Comparison of ENCODE assay signal across 9 cellular contexts in genomic region chr11:44861829-44862545, GRCh38.
A peak's percentile ranks its signal among the peaks of the same experiment; 100 is the strongest.
DNase-seq lines count a peak whose midpoint lies in the region; TF ChIP-seq lines count a peak whose summit lies in the region.
"Had no signal": no experiment of that assay in that cellular context is flagged by ENCODE, and none has a peak within 500 bp of the region (broad histone marks: within the 10 kb centered on the region; RNA-seq: fewer than 3 reads in every experiment).

No MANE protein-coding gene starts in this region.

- H4K20me1 ChIP-seq in H9 (ENCODE audit: control insufficient read depth, insufficient read depth, insufficient read length): no peaks in the 10 kb centered on the region

- H3K27ac ChIP-seq in H9 (ENCODE audit: insufficient read length, low read depth, low read length): no peak overlapping the region

- H4K91ac ChIP-seq in H9 (ENCODE audit: insufficient read length, low read depth, low read length): peak overlapping the region; percentile 84

- H4K5ac ChIP-seq in H9 (ENCODE audit: insufficient read length, low read depth, low read length): peak overlapping the region; percentile 38

- no peaks in the 10 kb centered on the region; a peak in 1 of 7 replicates for H3K36me3 Mint-ChIP-seq in H9 (ENCODE audit: insufficient read depth in 1 of 3, low read depth in 3 of 3)

- peaks cover 12% of the 10 kb centered on the region for H3K4me1 ChIP-seq in H9 (ENCODE audit: insufficient read depth, low read length)

- H3K79me2 ChIP-seq in H9 (ENCODE audit: insufficient read depth, low read length): no peaks in the 10 kb centered on the region

- H2BK20ac ChIP-seq in H9 (ENCODE audit: low read depth, low read length, poor library complexity, severe bottlenecking): no peak overlapping the region

- H3K23ac ChIP-seq in H9 (ENCODE audit: insufficient read length, low read depth, low read length): no peak overlapping the region

- H3K4me2 ChIP-seq in H9 (ENCODE audit: insufficient read depth, insufficient read length, low read length): no peak overlapping the region

- no peak overlapping the region for H2BK15ac ChIP-seq in H9 (ENCODE audit: low read depth, low read length)

- peak overlapping the region; percentile 75 for H3K18ac ChIP-seq in H9 (ENCODE audit: insufficient read length, low read depth, low read length)

- no peak overlapping the region for H3K56ac ChIP-seq in H9 (ENCODE audit: insufficient read length, low read depth, low read length)

- H3K9me3 Mint-ChIP-seq in H9: no peaks in the 10 kb centered on the region

- DNase-seq in GDM1 (lab: John Stamatoyannopoulos, UW) (peak; percentile 91), H9 (peak; percentile 83), LoVo (ENCODE audit: low spot score) (peak; percentile 69), left kidney (ENCODE audit: low read depth, low spot score) (peak; percentile 43), COR-L47 (lab: John Stamatoyannopoulos, UW) (no peak)
- DNase-seq in activated CD4-positive, CD25-positive, alpha-beta regulatory T cell treated with anti-CD3 and anti-CD28 coated beads, Interleukin-2, amount 50 U/mL, for 16 hours (ENCODE audit: low read depth, low spot score): peak; percentile 50
- peak; percentile 80 for DNase-seq in central memory CD4-positive, alpha-beta T cell
- peak; percentile 72 for DNase-seq in stimulated activated CD8-positive, alpha-beta memory T cell treated with anti-CD3 and anti-CD28 coated beads, Interleukin-12 subunit alpha, Interleukin-12 subunit beta, amount 100 ng/mL, for 4 hours (ENCODE audit: low read depth)

- H2BK5ac ChIP-seq in H9 (ENCODE audit: insufficient read length, low read length): no peak overlapping the region

- H4K8ac ChIP-seq in H9 (replicated peaks; ENCODE audit: insufficient read length, low read depth, low read length): no peak overlapping the region

- H3K4ac ChIP-seq in H9 (ENCODE audit: low read depth, low read length): peak overlapping the region; percentile 87; the same call in 1 of the 2 replicates

- H3K9me3 ChIP-seq in H9 (ENCODE audit: control insufficient read depth, low read depth, low read length): no peaks in the 10 kb centered on the region

- H2BK12ac ChIP-seq in H9 (ENCODE audit: insufficient read length, low read depth, low read length): peak overlapping the region; percentile 18

- peak overlapping the region; percentile 70 for H2BK120ac ChIP-seq in H9 (ENCODE audit: low read depth, low read length, poor library complexity, severe bottlenecking)

- H2AK5ac ChIP-seq in H9 (ENCODE audit: insufficient read length, low read length): no peak overlapping the region

- peak overlapping the region; percentile 79 for H3K14ac ChIP-seq in H9 (ENCODE audit: insufficient read depth, low read length)

- peaks cover 76 to 81% of the 10 kb centered on the region in 2 experiments for H3K4me1 Mint-ChIP-seq in H9

- peak overlapping the region; percentile 62 for H3T11ph ChIP-seq in H9 (ENCODE audit: low read length)

- H3K27me3 ChIP-seq in H9 (ENCODE audit: insufficient read depth, low read length): no peaks in the 10 kb centered on the region
- H3K27me3 ChIP-seq: dorsolateral prefrontal cortex had no signal

- no peak for TF ChIP-seq CTCF in H9 (conservative IDR thresholded peaks at IDR 0.05)

- H3K79me1 ChIP-seq in H9 (ENCODE audit: insufficient read depth, low read depth, low read length, poor library complexity, severe bottlenecking): no peaks in the 10 kb centered on the region

- H3K4me3 Mint-ChIP-seq in H9: no peak overlapping the region

- H3K27me3 Mint-ChIP-seq in H9 (ENCODE audit: low read depth): peaks cover 2% of the 10 kb centered on the region

- no peak overlapping the region for H3K9ac ChIP-seq in H9 (ENCODE audit: extremely low read depth, insufficient read length, low read length)

- WGBS in H9 (ENCODE audit: extremely low coverage, insufficient read length, low lambda C conversion rate): no CpG with 5 or more reads among the region's 19 CpGs

- H2AFZ ChIP-seq in H9 (ENCODE audit: low read length): no peak overlapping the region

- peak overlapping the region in 2 of 3 experiments; percentile 80 to 96; a peak in 5 of 7 replicates for H3K27ac Mint-ChIP-seq in H9

- no peaks in the 10 kb centered on the region for H3K23me2 ChIP-seq in H9 (ENCODE audit: insufficient read length, low read depth, low read length, poor library complexity, severe bottlenecking)
